ENCODE assay signal across 21 cellular contexts in the genomic region with DNA sequence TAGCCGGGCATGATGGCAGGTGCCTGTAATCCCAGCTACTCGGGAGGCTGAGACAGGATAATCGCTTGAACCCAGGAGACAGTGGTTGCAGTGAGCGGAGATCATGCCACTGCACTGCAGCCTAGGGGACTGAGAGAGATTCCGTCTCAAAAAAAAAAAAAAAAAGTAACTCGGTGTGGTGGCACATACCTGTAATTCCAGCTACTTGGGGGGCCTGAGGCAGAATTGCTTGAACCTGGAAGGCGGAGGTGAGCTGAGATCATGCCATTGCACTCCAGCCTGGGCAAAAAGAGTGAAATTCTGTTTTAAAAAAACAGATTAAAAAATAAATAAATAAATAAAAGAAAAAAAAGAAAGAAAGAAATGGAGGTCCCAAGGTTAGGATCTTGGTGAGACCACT. TPM values are rescaled to one million over a fixed set of nuclear protein-coding genes. Genes with fewer than 3 reads are reported as not detected.
A peak's percentile ranks its signal among the peaks of the same experiment; 100 is the strongest.
DNase-seq lines count a peak whose midpoint lies in the region; ATAC-seq and TF ChIP-seq lines count a peak whose summit lies in the region.
"Had no signal": no experiment of that assay in that cellular context is flagged by ENCODE, and none has a peak within 500 bp of the region (broad histone marks: within the 10 kb centered on the region; RNA-seq: fewer than 3 reads in every experiment).

No MANE protein-coding gene starts in this region.

- H3K9me3 Mint-ChIP-seq in GM23338 = no peaks in the 10 kb centered on the region
- H3K9me3 Mint-ChIP-seq in stimulated activated naive B cell treated with anti-CD40 and anti-IgM and Interleukin-4, amounts not matched to agents 10 μg/mL and 1 μg/mL and 100 μg/mL, for 72 hours = no peaks in the 10 kb centered on the region
- H3K9me3 Mint-ChIP-seq: CD4-positive, CD25-positive, alpha-beta regulatory T cell; CD8-positive, alpha-beta memory T cell; H9 had no signal

- no peaks in the 10 kb centered on the region for H3K79me2 ChIP-seq in GM23338 (replicated peaks; ENCODE audit: insufficient read depth)

- H4K20me1 ChIP-seq in GM23338 (replicated peaks; ENCODE audit: insufficient read depth) = no peaks in the 10 kb centered on the region

- no peaks in the 10 kb centered on the region for H3K9me3 ChIP-seq in RWPE2 (ENCODE audit: severe bottlenecking)
- H3K9me3 ChIP-seq: BE2C had no signal

- H3K4me1 Mint-ChIP-seq in GM23338 = no peaks in the 10 kb centered on the region
- H3K4me1 Mint-ChIP-seq in stimulated activated naive B cell treated with anti-CD40 and anti-IgM and Interleukin-4, amounts not matched to agents 10 μg/mL and 1 μg/mL and 100 μg/mL, for 72 hours = peaks cover 15 to 23% of the 10 kb centered on the region in 2 donors

- H3K4me2 ChIP-seq in GM23338 = no peak overlapping the region

- no peaks in the 10 kb centered on the region for H3F3A ChIP-seq in GM23338 (replicated peaks; ENCODE audit: low read depth)

- H3K27me3 ChIP-seq in GM23338 (ENCODE audit: insufficient read depth) (no peaks in the 10 kb centered on the region), RWPE2 (ENCODE audit: insufficient read depth, poor library complexity, severe bottlenecking) (no peaks in the 10 kb centered on the region)
- H3K27me3 ChIP-seq: BE2C had no signal

- H3K36me3 ChIP-seq in GM23338 (ENCODE audit: insufficient read depth) = no peaks in the 10 kb centered on the region
- H3K36me3 ChIP-seq in RWPE2 (ENCODE audit: low read depth) = no peaks in the 10 kb centered on the region
- H3K36me3 ChIP-seq: BE2C had no signal

- peaks cover 2% of the 10 kb centered on the region for H3K27me3 Mint-ChIP-seq in GM23338 (ENCODE audit: insufficient read depth, low read depth, poor library complexity)
- H3K27me3 Mint-ChIP-seq in stimulated activated naive B cell treated with anti-CD40 and anti-IgM and Interleukin-4, amounts not matched to agents 10 μg/mL and 1 μg/mL and 100 μg/mL, for 72 hours = no peaks in the 10 kb centered on the region

- H2AFZ ChIP-seq in GM23338 = no peak overlapping the region

- peaks cover 6% of the 10 kb centered on the region; the same call in 1 of the 2 replicates for H3K9me2 ChIP-seq in GM23338 (ENCODE audit: insufficient read depth)

- TF ChIP-seq CTCF in GM23338 (conservative IDR thresholded peaks at IDR 0.05; ENCODE audit: low read depth in 2 of 2) = no peak
- no peak for TF ChIP-seq CTCF in RWPE2 (IDR thresholded peaks at IDR 0.05; ENCODE audit: poor library complexity, severe bottlenecking)

- H3K36me3 Mint-ChIP-seq in GM23338 (ENCODE audit: low read depth) = no peaks in the 10 kb centered on the region
- no peaks in the 10 kb centered on the region for H3K36me3 Mint-ChIP-seq in stimulated activated naive B cell treated with anti-CD40 and anti-IgM and Interleukin-4, amounts not matched to agents 10 μg/mL and 1 μg/mL and 100 μg/mL, for 72 hours
- H3K36me3 Mint-ChIP-seq: CD4-positive, CD25-positive, alpha-beta regulatory T cell; CD8-positive, alpha-beta memory T cell had no signal

- H3K27ac ChIP-seq in GM23338 (ENCODE audit: low read depth) (no peak overlapping the region), RWPE2 (ENCODE audit: poor library complexity, severe bottlenecking) (peak overlapping the region; percentile 96)
- H3K27ac ChIP-seq: HL-60 had no signal

- no peak overlapping the region for H3K4me3 ChIP-seq in GM23338
- no peak overlapping the region for H3K4me3 ChIP-seq in RWPE2 (ENCODE audit: severe bottlenecking)

- ATAC-seq in GM23338 (peak; percentile 55), RWPE2 (ENCODE audit: low read depth) (no peak), GM18873 (IDR thresholded peaks at IDR 0.05; ENCODE audit: low FRiP score, unreplicated experiment) (no peak)
- no peak for ATAC-seq in stimulated activated naive B cell treated with anti-CD40 and anti-IgM and Interleukin-4, amounts not matched to agents 10 μg/mL and 1 μg/mL and 100 μg/mL, for 72 hours (replicated peaks)

- no peak overlapping the region for H3K4me3 Mint-ChIP-seq in GM23338
- H3K4me3 Mint-ChIP-seq in stimulated activated naive B cell treated with anti-CD40 and anti-IgM and Interleukin-4, amounts not matched to agents 10 μg/mL and 1 μg/mL and 100 μg/mL, for 72 hours = no peak overlapping the region
- H3K4me3 Mint-ChIP-seq: CD4-positive, CD25-positive, alpha-beta regulatory T cell; CD8-positive, alpha-beta memory T cell; H9 had no signal

- DNase-seq in GM23338 (ENCODE audit: low spot score) (no peak), RWPE2 (ENCODE audit: low spot score) (no peak), islet precursor cell (peak; percentile 77), activated gamma-delta T cell (lab: John Stamatoyannopoulos, UW) (no peak), anterior cingulate cortex (lab: John Stamatoyannopoulos, UW) (no peak)
- DNase-seq in stimulated activated naive B cell treated with anti-CD40 and anti-IgM and Interleukin-4, amounts not matched to agents 10 μg/mL and 1 μg/mL and 100 μg/mL, for 72 hours = no peak
- DNase-seq in activated effector memory CD4-positive, alpha-beta T cell treated with Interleukin-2 at 50 U/mL for 16 hours = no peak
- DNase-seq: ACHN; BE2C; C1 segment of cervical spinal cord; CD4-positive, CD25-positive, alpha-beta regulatory T cell; CD8-positive, alpha-beta memory T cell; COR-L47; DMS 273 treated with DMSO at 0.1 percent for 48 hours; DMS53; DND-41; EL; GOT3; H9 had no signal

- H3K4me1 ChIP-seq in GM23338 (ENCODE audit: insufficient read depth) (no peaks in the 10 kb centered on the region), RWPE2 (ENCODE audit: insufficient read depth, poor library complexity, severe bottlenecking) (peaks cover 61% of the 10 kb centered on the region)
- H3K4me1 ChIP-seq: BE2C had no signal

- no peak overlapping the region for H3K27ac Mint-ChIP-seq in GM23338
- H3K27ac Mint-ChIP-seq in stimulated activated naive B cell treated with anti-CD40 and anti-IgM and Interleukin-4, amounts not matched to agents 10 μg/mL and 1 μg/mL and 100 μg/mL, for 72 hours = peak overlapping the region; percentile 31
- H3K27ac Mint-ChIP-seq: CD4-positive, CD25-positive, alpha-beta regulatory T cell; CD8-positive, alpha-beta memory T cell; H9 had no signal

TF ChIP-seq in GM23338, 12 proteins besides CTCF, POLR2A, EP300 and RAD21 (continues in another document):
- TF ChIP-seq ZNF331 (CRISPR knock-in tag; IDR thresholded peaks at IDR 0.05; ENCODE audit: low read depth) (no peak), POLR2AphosphoS5 (IDR thresholded peaks at IDR 0.05; ENCODE audit: low read depth) (no peak), ZNF114 (CRISPR knock-in tag; IDR thresholded peaks at IDR 0.05) (no peak), JUNB (IDR thresholded peaks at IDR 0.05; ENCODE audit: unreplicated experiment) (no peak), NANOG (IDR thresholded peaks at IDR 0.05; ENCODE audit: borderline replicate concordance) (no peak), STAT1 (IDR thresholded peaks at IDR 0.05; ENCODE audit: unreplicated experiment) (no peak), EZH2phosphoT487 (IDR thresholded peaks at IDR 0.05; ENCODE audit: unreplicated experiment) (no peak)
- TF ChIP-seq, protein P1, sequence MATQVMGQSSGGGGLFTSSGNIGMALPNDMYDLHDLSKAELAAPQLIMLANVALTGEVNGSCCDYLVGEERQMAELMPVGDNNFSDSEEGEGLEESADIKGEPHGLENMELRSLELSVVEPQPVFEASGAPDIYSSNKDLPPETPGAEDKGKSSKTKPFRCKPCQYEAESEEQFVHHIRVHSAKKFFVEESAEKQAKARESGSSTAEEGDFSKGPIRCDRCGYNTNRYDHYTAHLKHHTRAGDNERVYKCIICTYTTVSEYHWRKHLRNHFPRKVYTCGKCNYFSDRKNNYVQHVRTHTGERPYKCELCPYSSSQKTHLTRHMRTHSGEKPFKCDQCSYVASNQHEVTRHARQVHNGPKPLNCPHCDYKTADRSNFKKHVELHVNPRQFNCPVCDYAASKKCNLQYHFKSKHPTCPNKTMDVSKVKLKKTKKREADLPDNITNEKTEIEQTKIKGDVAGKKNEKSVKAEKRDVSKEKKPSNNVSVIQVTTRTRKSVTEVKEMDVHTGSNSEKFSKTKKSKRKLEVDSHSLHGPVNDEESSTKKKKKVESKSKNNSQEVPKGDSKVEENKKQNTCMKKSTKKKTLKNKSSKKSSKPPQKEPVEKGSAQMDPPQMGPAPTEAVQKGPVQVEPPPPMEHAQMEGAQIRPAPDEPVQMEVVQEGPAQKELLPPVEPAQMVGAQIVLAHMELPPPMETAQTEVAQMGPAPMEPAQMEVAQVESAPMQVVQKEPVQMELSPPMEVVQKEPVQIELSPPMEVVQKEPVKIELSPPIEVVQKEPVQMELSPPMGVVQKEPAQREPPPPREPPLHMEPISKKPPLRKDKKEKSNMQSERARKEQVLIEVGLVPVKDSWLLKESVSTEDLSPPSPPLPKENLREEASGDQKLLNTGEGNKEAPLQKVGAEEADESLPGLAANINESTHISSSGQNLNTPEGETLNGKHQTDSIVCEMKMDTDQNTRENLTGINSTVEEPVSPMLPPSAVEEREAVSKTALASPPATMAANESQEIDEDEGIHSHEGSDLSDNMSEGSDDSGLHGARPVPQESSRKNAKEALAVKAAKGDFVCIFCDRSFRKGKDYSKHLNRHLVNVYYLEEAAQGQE (IDR thresholded peaks at IDR 0.05; ENCODE audit: unreplicated experiment) = no peak
- TF ChIP-seq, protein P2, sequence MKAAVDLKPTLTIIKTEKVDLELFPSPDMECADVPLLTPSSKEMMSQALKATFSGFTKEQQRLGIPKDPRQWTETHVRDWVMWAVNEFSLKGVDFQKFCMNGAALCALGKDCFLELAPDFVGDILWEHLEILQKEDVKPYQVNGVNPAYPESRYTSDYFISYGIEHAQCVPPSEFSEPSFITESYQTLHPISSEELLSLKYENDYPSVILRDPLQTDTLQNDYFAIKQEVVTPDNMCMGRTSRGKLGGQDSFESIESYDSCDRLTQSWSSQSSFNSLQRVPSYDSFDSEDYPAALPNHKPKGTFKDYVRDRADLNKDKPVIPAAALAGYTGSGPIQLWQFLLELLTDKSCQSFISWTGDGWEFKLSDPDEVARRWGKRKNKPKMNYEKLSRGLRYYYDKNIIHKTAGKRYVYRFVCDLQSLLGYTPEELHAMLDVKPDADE (IDR thresholded peaks at IDR 0.05) = no peak

RNA-seq across cellular contexts. Expression of a gene that starts 6.2 kb away (rescaled TPM):
- 155 and 179 TPM in 2 replicates for total RNA-seq in GM23338 (2014; rRNA removed; shearing (Covaris generic))
- 36.5 and 39.7 TPM in 2 replicates for polyA plus RNA-seq in GM23338 (2016; fragmentation: Nextera tagmentation; extraction: Ambion mirVana)
